27 cellular contexts compared by ENCODE assay signal in genomic region chr2:185510060-185510459, GRCh38.
"Had no signal": no experiment of that assay in that cellular context is flagged by ENCODE, and none has a peak within 500 bp of the region (broad histone marks: within the 10 kb centered on the region; RNA-seq: fewer than 3 reads in every experiment).

No MANE protein-coding gene starts in this region.

- H3K4me3 ChIP-seq: coronary artery, dorsolateral prefrontal cortex, esophagus muscularis mucosa, heart left ventricle had no signal

- DNase-seq: activated CD4-positive, alpha-beta memory T cell treated with anti-CD3 and anti-CD28 coated beads, Interleukin-2, amount 10 ng/mL, durations not matched to agents 7 days and 5 days; activated CD4-positive, alpha-beta T cell treated with anti-CD3 and anti-CD28 coated beads for 36 hours; activated CD4-positive, alpha-beta T cell treated with anti-CD3 and anti-CD28 coated beads, Interleukin-2, amount 10 ng/mL, durations not matched to agents 24 days and 14 days; activated CD4-positive, CD25-positive, alpha-beta regulatory T cell; activated CD4-positive, CD25-positive, alpha-beta regulatory T cell treated with anti-CD3 and anti-CD28 coated beads, Interleukin-2, amount 50 U/mL, for 72 hours; activated effector memory CD4-positive, alpha-beta T cell treated with Interleukin-2 at 50 U/mL for 16 hours; activated naive CD4-positive, alpha-beta T cell treated with anti-CD3 and anti-CD28 coated beads for 36 hours; activated naive CD8-positive, alpha-beta T cell treated with anti-CD3 and anti-CD28 coated beads for 36 hours; activated naive CD8-positive, alpha-beta T cell treated with anti-CD3 and anti-CD28 coated beads, Interleukin-2, amount 50 U/mL, for 24 hours; activated T-cell treated with anti-CD3 and anti-CD28 coated beads, Interleukin-2, amount 50 U/mL, for 4 hours; amniotic stem cell; anterior cingulate cortex; brain microvascular endothelial cell; dorsolateral prefrontal cortex; effector memory CD4-positive, alpha-beta T cell; erythroblast; foreskin keratinocyte; gastrocnemius medialis; glutamatergic neuron; heart left ventricle; T-helper 1 cell; T-helper 17 cell had no signal

- H3K4me1 ChIP-seq: esophagus muscularis mucosa, foreskin keratinocyte, gastrocnemius medialis, heart left ventricle had no signal

- FAIRE-seq: astrocyte, bronchial epithelial cell had no signal

- H3K27me3 ChIP-seq: brain microvascular endothelial cell, dorsolateral prefrontal cortex, esophagus muscularis mucosa, foreskin keratinocyte, gastrocnemius medialis, heart left ventricle had no signal

- H3K27ac ChIP-seq: brain microvascular endothelial cell, coronary artery, dorsolateral prefrontal cortex, esophagus muscularis mucosa, foreskin keratinocyte, gastrocnemius medialis, heart left ventricle had no signal

- H3K36me3 ChIP-seq: brain microvascular endothelial cell, esophagus muscularis mucosa, gastrocnemius medialis, heart left ventricle had no signal

- ATAC-seq: activated CD4-positive, alpha-beta T cell treated with anti-CD3 and anti-CD28 coated beads for 36 hours; activated naive CD8-positive, alpha-beta T cell treated with anti-CD3 and anti-CD28 coated beads, Interleukin-2, amount 50 U/mL, for 24 hours; activated T-cell treated with anti-CD3 and anti-CD28 coated beads, Interleukin-2, amount 50 U/mL, for 4 hours; activated T-helper 17 cell treated with anti-CD3 and anti-CD28 coated beads, Interleukin-2, amount 50 U/mL, for 72 hours; foreskin keratinocyte; gastrocnemius medialis; heart left ventricle; T-helper 17 cell had no signal
